8 cellular contexts compared by ENCODE assay signal in genomic region chr2:3223080-3223923, GRCh38.
A peak's percentile ranks its signal among the peaks of the same experiment; 100 is the strongest.
DNase-seq lines count a peak whose midpoint lies in the region; ATAC-seq and TF ChIP-seq lines count a peak whose summit lies in the region.

No MANE protein-coding gene starts in this region.

- no peaks in the 10 kb centered on the region for H3K36me3 ChIP-seq in MG63

- no peaks in the 10 kb centered on the region for H3K9me3 ChIP-seq in MG63

- H3K4me1 Mint-ChIP-seq in activated naive CD4-positive, alpha-beta T cell treated with anti-CD3 and anti-CD28 coated beads for 36 hours (ENCODE audit: low read depth): peaks cover 44% of the 10 kb centered on the region

- no peaks in the 10 kb centered on the region for H3K27me3 Mint-ChIP-seq in activated naive CD4-positive, alpha-beta T cell treated with anti-CD3 and anti-CD28 coated beads for 36 hours (ENCODE audit: low read depth)

- CTCF ChIA-PET in activated naive CD4-positive, alpha-beta T cell treated with anti-CD3 and anti-CD28 coated beads for 36 hours (lab: Charles Lee): interaction anchor here (0.9 to 1.4 kb wide), 4 partner anchors 10 to 26 kb away, joined by 3 to 4 read pairs (median 4); no protein-coding TSS in a partner anchor

- H3K4me3 ChIP-seq in MG63: no peak overlapping the region

- peaks cover 30% of the 10 kb centered on the region for H3K9me3 Mint-ChIP-seq in activated naive CD4-positive, alpha-beta T cell treated with anti-CD3 and anti-CD28 coated beads for 36 hours

- intact Hi-C loops in activated naive CD4-positive, alpha-beta T cell treated with anti-CD3 and anti-CD28 coated beads for 36 hours (cut with micrococcal nuclease): loop anchor here (1.0 to 2.0 kb wide), 7 partner anchors 16 to 610 kb away; partner anchors contain the start of genes ADI1 and EIPR1
- intact Hi-C loops in posterior cingulate gyrus (cut with DNase I): no loop called here

- H3K36me3 Mint-ChIP-seq in activated naive CD4-positive, alpha-beta T cell treated with anti-CD3 and anti-CD28 coated beads for 36 hours (ENCODE audit: low read depth): peaks cover 40% of the 10 kb centered on the region

- no peaks in the 10 kb centered on the region for H3K27me3 ChIP-seq in MG63

- peak; percentile 94 for ATAC-seq in GM21515 (IDR thresholded peaks at IDR 0.05; ENCODE audit: unreplicated experiment)
- ATAC-seq in SK-N-SH treated with all-trans-retinoic acid at 6 μM for 48 hours: no peak

- peak overlapping the region; percentile 35 for H3K4me3 Mint-ChIP-seq in activated naive CD4-positive, alpha-beta T cell treated with anti-CD3 and anti-CD28 coated beads for 36 hours

- peak; percentile 73 for DNase-seq in Ammon's horn (ENCODE audit: low spot score)
- peak; percentile 17 for DNase-seq in MG63
- DNase-seq in activated naive CD4-positive, alpha-beta T cell treated with anti-CD3 and anti-CD28 coated beads for 36 hours: peak; percentile 97
- peak in 8 of 10 donors; percentile 53 to 94 (median 70) for DNase-seq in posterior cingulate gyrus
- no peak for DNase-seq in amniotic stem cell (lab: John Stamatoyannopoulos, UW)
- no peak for DNase-seq in foreskin melanocyte

- H3K27ac Mint-ChIP-seq in activated naive CD4-positive, alpha-beta T cell treated with anti-CD3 and anti-CD28 coated beads for 36 hours: peak overlapping the region; percentile 100

TF ChIP-seq in SK-N-SH treated with all-trans-retinoic acid at 6 μM for 48 hours, 23 proteins besides CTCF, POLR2A, EP300 and RAD21:
- TF ChIP-seq ZFP30 (CRISPR knock-in tag; IDR thresholded peaks at IDR 0.05) (no peak), ZNF8 (CRISPR knock-in tag; IDR thresholded peaks at IDR 0.05) (no peak), PATZ1 (CRISPR knock-in tag; IDR thresholded peaks at IDR 0.05; ENCODE audit: borderline replicate concordance) (no peak), ZNF70 (CRISPR knock-in tag; IDR thresholded peaks at IDR 0.05) (no peak), CSRNP3 (CRISPR knock-in tag; IDR thresholded peaks at IDR 0.05) (no peak), TSHZ2 (CRISPR knock-in tag; IDR thresholded peaks at IDR 0.05) (no peak), ZNF565 (CRISPR knock-in tag; conservative IDR thresholded peaks at IDR 0.05; ENCODE audit: low read depth) (no peak), CREB5 (CRISPR knock-in tag; IDR thresholded peaks at IDR 0.05; ENCODE audit: low read depth) (no peak), BACH2 (CRISPR knock-in tag; IDR thresholded peaks at IDR 0.05; ENCODE audit: borderline replicate concordance) (no peak), RARB (CRISPR knock-in tag; IDR thresholded peaks at IDR 0.05) (no peak), GLIS3 (CRISPR knock-in tag; IDR thresholded peaks at IDR 0.05) (no peak), OSR1 (CRISPR knock-in tag; IDR thresholded peaks at IDR 0.05) (no peak), ZC3H10 (CRISPR knock-in tag; IDR thresholded peaks at IDR 0.05) (no peak), PPARA (CRISPR knock-in tag; IDR thresholded peaks at IDR 0.05; ENCODE audit: borderline replicate concordance) (no peak), POU6F1 (CRISPR knock-in tag; IDR thresholded peaks at IDR 0.05; ENCODE audit: borderline replicate concordance, low read depth) (no peak), SNAI2 (CRISPR knock-in tag; IDR thresholded peaks at IDR 0.05) (no peak), ESRRG (CRISPR knock-in tag; IDR thresholded peaks at IDR 0.05) (no peak)

Comparison
In these comparisons a context has a peak if more than half of its experiments do, and no peak if none do; other contexts are left out.
1. DNase-seq: peak in Ammon's horn (single experiment), MG63 (single experiment), activated naive CD4-positive, alpha-beta T cell treated with anti-CD3 and anti-CD28 coated beads for 36 hours (single experiment) and posterior cingulate gyrus (8 of 10); none in amniotic stem cell (single experiment) and foreskin melanocyte (single experiment).